In the genomic region with DNA sequence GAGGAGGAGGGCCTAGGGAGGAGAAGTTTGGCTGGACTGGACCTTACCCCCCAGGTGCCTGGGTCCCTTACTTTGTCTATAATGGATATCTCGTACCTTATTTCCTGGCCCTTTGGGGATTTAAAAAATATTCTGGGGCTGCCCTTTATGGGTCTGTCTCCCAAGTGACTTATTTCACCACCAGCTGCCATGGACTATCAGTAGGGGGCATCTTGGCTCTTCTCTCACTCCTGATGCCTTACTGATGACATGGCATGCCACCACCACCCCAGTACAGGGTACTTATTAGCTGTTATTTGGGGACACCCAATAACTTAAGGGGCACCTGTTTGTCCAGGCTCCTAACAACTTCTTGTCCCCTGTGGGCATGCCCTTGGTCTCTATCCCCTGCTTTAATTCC, we compare ENCODE assay signal across 1 cellular context.
TF ChIP-seq lines count a peak whose summit lies in the region.

No MANE protein-coding gene starts in this region.

TF ChIP-seq in HCT116, 20 proteins besides CTCF, POLR2A, EP300 and RAD21 (continued from another document):
- TF ChIP-seq, protein P1, sequence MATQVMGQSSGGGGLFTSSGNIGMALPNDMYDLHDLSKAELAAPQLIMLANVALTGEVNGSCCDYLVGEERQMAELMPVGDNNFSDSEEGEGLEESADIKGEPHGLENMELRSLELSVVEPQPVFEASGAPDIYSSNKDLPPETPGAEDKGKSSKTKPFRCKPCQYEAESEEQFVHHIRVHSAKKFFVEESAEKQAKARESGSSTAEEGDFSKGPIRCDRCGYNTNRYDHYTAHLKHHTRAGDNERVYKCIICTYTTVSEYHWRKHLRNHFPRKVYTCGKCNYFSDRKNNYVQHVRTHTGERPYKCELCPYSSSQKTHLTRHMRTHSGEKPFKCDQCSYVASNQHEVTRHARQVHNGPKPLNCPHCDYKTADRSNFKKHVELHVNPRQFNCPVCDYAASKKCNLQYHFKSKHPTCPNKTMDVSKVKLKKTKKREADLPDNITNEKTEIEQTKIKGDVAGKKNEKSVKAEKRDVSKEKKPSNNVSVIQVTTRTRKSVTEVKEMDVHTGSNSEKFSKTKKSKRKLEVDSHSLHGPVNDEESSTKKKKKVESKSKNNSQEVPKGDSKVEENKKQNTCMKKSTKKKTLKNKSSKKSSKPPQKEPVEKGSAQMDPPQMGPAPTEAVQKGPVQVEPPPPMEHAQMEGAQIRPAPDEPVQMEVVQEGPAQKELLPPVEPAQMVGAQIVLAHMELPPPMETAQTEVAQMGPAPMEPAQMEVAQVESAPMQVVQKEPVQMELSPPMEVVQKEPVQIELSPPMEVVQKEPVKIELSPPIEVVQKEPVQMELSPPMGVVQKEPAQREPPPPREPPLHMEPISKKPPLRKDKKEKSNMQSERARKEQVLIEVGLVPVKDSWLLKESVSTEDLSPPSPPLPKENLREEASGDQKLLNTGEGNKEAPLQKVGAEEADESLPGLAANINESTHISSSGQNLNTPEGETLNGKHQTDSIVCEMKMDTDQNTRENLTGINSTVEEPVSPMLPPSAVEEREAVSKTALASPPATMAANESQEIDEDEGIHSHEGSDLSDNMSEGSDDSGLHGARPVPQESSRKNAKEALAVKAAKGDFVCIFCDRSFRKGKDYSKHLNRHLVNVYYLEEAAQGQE (IDR thresholded peaks at IDR 0.05; ENCODE audit: low read depth) = no peak
- TF ChIP-seq JUND (IDR thresholded peaks at IDR 0.05) (no peak), YY1 (IDR thresholded peaks at IDR 0.05; ENCODE audit: extremely low read depth, insufficient replicate concordance, low read depth, low read length) (no peak), EZH2 (IDR thresholded peaks at IDR 0.05) (no peak), TCF7L2 (IDR thresholded peaks at IDR 0.05; ENCODE audit: borderline replicate concordance, extremely low read depth, insufficient read depth, insufficient read length) (no peak), EZH2phosphoT487 (IDR thresholded peaks at IDR 0.05; ENCODE audit: borderline replicate concordance) (no peak), ZFX (IDR thresholded peaks at IDR 0.05) (no peak), SRF (IDR thresholded peaks at IDR 0.05; ENCODE audit: low read depth) (no peak), SIN3A (IDR thresholded peaks at IDR 0.05; ENCODE audit: low read depth) (no peak), EGR1 (IDR thresholded peaks at IDR 0.05; ENCODE audit: low read depth) (no peak), ZNF274 (IDR thresholded peaks at IDR 0.05; ENCODE audit: low read depth, low read length) (no peak), SP1 (IDR thresholded peaks at IDR 0.05; ENCODE audit: low read depth) (no peak), CBX3 (IDR thresholded peaks at IDR 0.05; ENCODE audit: low read depth) (no peak)
- TF ChIP-seq, protein P2, sequence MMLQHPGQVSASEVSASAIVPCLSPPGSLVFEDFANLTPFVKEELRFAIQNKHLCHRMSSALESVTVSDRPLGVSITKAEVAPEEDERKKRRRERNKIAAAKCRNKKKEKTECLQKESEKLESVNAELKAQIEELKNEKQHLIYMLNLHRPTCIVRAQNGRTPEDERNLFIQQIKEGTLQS (IDR thresholded peaks at IDR 0.05) = no peak
